10 cellular contexts compared by ENCODE assay signal in genomic region chr19:14542721-14543328, GRCh38. TPM values are rescaled to one million over a fixed set of nuclear protein-coding genes. Genes with fewer than 3 reads are reported as not detected.
A peak's percentile ranks its signal among the peaks of the same experiment; 100 is the strongest.
DNase-seq lines count a peak whose midpoint lies in the region; ATAC-seq and TF ChIP-seq lines count a peak whose summit lies in the region.
"Had no signal": no experiment of that assay in that cellular context is flagged by ENCODE, and none has a peak within 500 bp of the region (broad histone marks: within the 10 kb centered on the region; RNA-seq: fewer than 3 reads in every experiment).

No MANE protein-coding gene starts in this region.

- H3K36me3 Mint-ChIP-seq in GM23338 (ENCODE audit: low read depth), result no peaks in the 10 kb centered on the region; the same call in 2 of the 3 replicates

- ATAC-seq in GM23338 (peak; percentile 61), RWPE2 (ENCODE audit: low read depth) (peak; percentile 77), psoas muscle (no peak), HG02610 (IDR thresholded peaks at IDR 0.05; ENCODE audit: unreplicated experiment) (no peak)

- no peaks in the 10 kb centered on the region for H3F3A ChIP-seq in GM23338 (replicated peaks; ENCODE audit: low read depth)

- DNase-seq in GM23338 (ENCODE audit: low spot score) (no peak), RWPE2 (ENCODE audit: low spot score) (no peak), fibroblast of the aortic adventitia (ENCODE audit: low read depth) (peak; percentile 75), psoas muscle (no peak)
- DNase-seq in stimulated activated CD4-positive, alpha-beta T cell treated with anti-CD3 and anti-CD28 coated beads, Interleukin-1b, Interleukin-23, amount 100 ng/mL, for 48 hours, result no peak
- no peak for DNase-seq in stimulated activated CD4-positive, alpha-beta T cell treated with anti-CD3 and anti-CD28 coated beads, Interleukin-2, amount 100 ng/mL, for 48 hours
- DNase-seq: activated naive CD8-positive, alpha-beta T cell treated with anti-CD3 and anti-CD28 coated beads, Interleukin-2, amount 10 ng/mL, durations not matched to agents 7 days and 5 days; OCI-M1 had no signal

- H3K27me3 ChIP-seq in GM23338 (ENCODE audit: insufficient read depth) (no peaks in the 10 kb centered on the region), RWPE2 (ENCODE audit: insufficient read depth, poor library complexity, severe bottlenecking) (no peaks in the 10 kb centered on the region), psoas muscle (ENCODE audit: insufficient read depth in 3 of 3, low read length in 2 of 3) (no peaks in the 10 kb centered on the region)
- H3K27me3 ChIP-seq: esophagus muscularis mucosa had no signal

- no peaks in the 10 kb centered on the region for H3K36me3 ChIP-seq in GM23338 (ENCODE audit: insufficient read depth)
- H3K36me3 ChIP-seq in RWPE2 (ENCODE audit: low read depth), result peaks cover 20% of the 10 kb centered on the region
- peaks cover 0 to 8% of the 10 kb centered on the region in 2 donors for H3K36me3 ChIP-seq in psoas muscle (ENCODE audit: insufficient read depth in 1 of 2, low read depth in 1 of 2)

- H3K4me1 ChIP-seq in GM23338 (ENCODE audit: insufficient read depth) (peaks cover under 1% of the 10 kb centered on the region; the same call in 1 of the 2 replicates), RWPE2 (ENCODE audit: insufficient read depth, poor library complexity, severe bottlenecking) (peaks cover 26% of the 10 kb centered on the region), psoas muscle (peaks cover 36% of the 10 kb centered on the region)

- TF ChIP-seq CTCF in GM23338 (conservative IDR thresholded peaks at IDR 0.05; ENCODE audit: low read depth in 2 of 2) (no peak), RWPE2 (IDR thresholded peaks at IDR 0.05; ENCODE audit: poor library complexity, severe bottlenecking) (no peak), fibroblast of the aortic adventitia (IDR thresholded peaks at IDR 0.05; ENCODE audit: insufficient read depth, low read length) (no peak), psoas muscle (IDR thresholded peaks at IDR 0.05) (no peak)

- H3K4me3 Mint-ChIP-seq in GM23338, result no peak overlapping the region
- H3K4me3 Mint-ChIP-seq: activated naive CD8-positive, alpha-beta T cell treated with anti-CD3 and anti-CD28 coated beads, Interleukin-2, amount 10 ng/mL, durations not matched to agents 7 days and 5 days had no signal

- no peaks in the 10 kb centered on the region for H3K9me3 Mint-ChIP-seq in GM23338
- H3K9me3 Mint-ChIP-seq: activated naive CD8-positive, alpha-beta T cell treated with anti-CD3 and anti-CD28 coated beads, Interleukin-2, amount 10 ng/mL, durations not matched to agents 7 days and 5 days had no signal

- H3K27ac ChIP-seq in GM23338 (ENCODE audit: low read depth), result 0 out of 2 replicates have a peak overlapping the region, but pooled peaks have one; percentile 39
- H3K27ac ChIP-seq in RWPE2 (ENCODE audit: poor library complexity, severe bottlenecking), result peak overlapping the region; percentile 50
- H3K27ac ChIP-seq in psoas muscle, result peak overlapping the region; percentile 53
- H3K27ac ChIP-seq: esophagus muscularis mucosa had no signal

- H3K27ac Mint-ChIP-seq in GM23338, result no peak overlapping the region
- H3K27ac Mint-ChIP-seq: activated naive CD8-positive, alpha-beta T cell treated with anti-CD3 and anti-CD28 coated beads, Interleukin-2, amount 10 ng/mL, durations not matched to agents 7 days and 5 days had no signal

- no peak overlapping the region for H3K4me3 ChIP-seq in GM23338
- H3K4me3 ChIP-seq in RWPE2 (ENCODE audit: severe bottlenecking), result no peak overlapping the region
- no peak overlapping the region for H3K4me3 ChIP-seq in fibroblast of the aortic adventitia (ENCODE audit: low read depth, low read length)
- H3K4me3 ChIP-seq in psoas muscle, result no peak overlapping the region
- H3K4me3 ChIP-seq: esophagus muscularis mucosa had no signal

- no peaks in the 10 kb centered on the region for H3K9me2 ChIP-seq in GM23338 (ENCODE audit: insufficient read depth)

- H2AFZ ChIP-seq in GM23338, result no peak overlapping the region

- intact Hi-C loops in psoas muscle (cut with DNase I), result no loop called here

- H3K9me3 ChIP-seq in RWPE2 (ENCODE audit: severe bottlenecking), result no peaks in the 10 kb centered on the region
- H3K9me3 ChIP-seq in psoas muscle, result no peaks in the 10 kb centered on the region
- H3K9me3 ChIP-seq: esophagus muscularis mucosa had no signal

- no peak overlapping the region for H3K4me2 ChIP-seq in GM23338

- H3K4me1 Mint-ChIP-seq in GM23338, result no peaks in the 10 kb centered on the region; the same call in 1 of the 3 replicates

- H4K20me1 ChIP-seq in GM23338 (replicated peaks; ENCODE audit: insufficient read depth), result peaks cover 12% of the 10 kb centered on the region

- WGBS in psoas muscle, 3 donors, result 52 to 59% (median 53%) methylated on average over 7 of the region's 7 CpGs

- H3K27me3 Mint-ChIP-seq in GM23338 (ENCODE audit: insufficient read depth, low read depth, poor library complexity), result peaks cover 6% of the 10 kb centered on the region
- H3K27me3 Mint-ChIP-seq: activated naive CD8-positive, alpha-beta T cell treated with anti-CD3 and anti-CD28 coated beads, Interleukin-2, amount 10 ng/mL, durations not matched to agents 7 days and 5 days had no signal

- H3K79me2 ChIP-seq in GM23338 (replicated peaks; ENCODE audit: insufficient read depth), result peaks cover 49% of the 10 kb centered on the region

TF ChIP-seq in GM23338, 12 proteins besides CTCF, POLR2A, EP300 and RAD21 (continues in another document):
- TF ChIP-seq ZNF331 (CRISPR knock-in tag; IDR thresholded peaks at IDR 0.05; ENCODE audit: low read depth), result no peak
- TF ChIP-seq POLR2AphosphoS5 (IDR thresholded peaks at IDR 0.05; ENCODE audit: low read depth), result no peak
- TF ChIP-seq JUNB (IDR thresholded peaks at IDR 0.05; ENCODE audit: unreplicated experiment), result no peak
- no peak for TF ChIP-seq EZH2 (IDR thresholded peaks at IDR 0.05; ENCODE audit: low read depth, unreplicated experiment)
- TF ChIP-seq, protein P1, sequence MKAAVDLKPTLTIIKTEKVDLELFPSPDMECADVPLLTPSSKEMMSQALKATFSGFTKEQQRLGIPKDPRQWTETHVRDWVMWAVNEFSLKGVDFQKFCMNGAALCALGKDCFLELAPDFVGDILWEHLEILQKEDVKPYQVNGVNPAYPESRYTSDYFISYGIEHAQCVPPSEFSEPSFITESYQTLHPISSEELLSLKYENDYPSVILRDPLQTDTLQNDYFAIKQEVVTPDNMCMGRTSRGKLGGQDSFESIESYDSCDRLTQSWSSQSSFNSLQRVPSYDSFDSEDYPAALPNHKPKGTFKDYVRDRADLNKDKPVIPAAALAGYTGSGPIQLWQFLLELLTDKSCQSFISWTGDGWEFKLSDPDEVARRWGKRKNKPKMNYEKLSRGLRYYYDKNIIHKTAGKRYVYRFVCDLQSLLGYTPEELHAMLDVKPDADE (IDR thresholded peaks at IDR 0.05), result no peak
- TF ChIP-seq EZH2phosphoT487 (IDR thresholded peaks at IDR 0.05; ENCODE audit: unreplicated experiment), result no peak

RNA-seq across cellular contexts. Expression of gene TECR, which starts 13.4 kb away (rescaled TPM):
- 104 and 107 TPM in 2 replicates for total RNA-seq in GM23338 (2014; rRNA removed; shearing (Covaris generic))
- polyA plus RNA-seq in GM23338 (2016; fragmentation: Nextera tagmentation; extraction: Ambion mirVana) (268 and 277 TPM in 2 replicates), psoas muscle (100 to 1,000 TPM in 2 of 3 donors, 10 to 100 TPM in 1; 77.8 to 145 (median 136) TPM)
- total RNA-seq in fibroblast of the aortic adventitia (ENCODE audit: low replicate concordance) (2.9 and 41.8 TPM in 2 replicates), psoas muscle (100 to 1,000 TPM; 111 to 209 (median 158) TPM)

RNA-seq across cellular contexts. Expression of gene DNAJB1, which starts 24.6 kb away (rescaled TPM):
- 53.3 TPM in 2 replicates for total RNA-seq in GM23338 (2014; rRNA removed; shearing (Covaris generic))
- 43.2 and 44.0 TPM in 2 replicates for polyA plus RNA-seq in GM23338 (2016; fragmentation: Nextera tagmentation; extraction: Ambion mirVana)
- 54.7 and 95.2 TPM in 2 replicates for total RNA-seq in fibroblast of the aortic adventitia (ENCODE audit: low replicate concordance)
- 100 to 1,000 TPM in 1 of 4 donors, 10 to 100 TPM in 3; 32.6 to 105 (median 42.6) TPM for total RNA-seq in psoas muscle
- polyA plus RNA-seq in psoas muscle, result 10 to 100 TPM; 20.8 to 32.0 (median 24.4) TPM

RNA-seq across cellular contexts. Expression of gene NDUFB7, which starts 29.0 kb away (rescaled TPM):
- 289 and 398 TPM in 2 replicates for total RNA-seq in GM23338 (2014; rRNA removed; shearing (Covaris generic))
- 463 and 501 TPM in 2 replicates for polyA plus RNA-seq in GM23338 (2016; fragmentation: Nextera tagmentation; extraction: Ambion mirVana)
- 100 and 164 TPM in 2 replicates for total RNA-seq in fibroblast of the aortic adventitia (ENCODE audit: low replicate concordance)
- total RNA-seq in psoas muscle, result 100 to 1,000 TPM; 216 to 306 (median 287) TPM
- 100 to 1,000 TPM; 488 to 805 (median 716) TPM for polyA plus RNA-seq in psoas muscle

RNA-seq across cellular contexts. Expression of gene CLEC17A, which starts 40.1 kb away (rescaled TPM):
- total RNA-seq in GM23338 (2014; rRNA removed; shearing (Covaris generic)), result 0.17 TPM in 1 of 2 replicates, not detected in the other
- 0.21 TPM in 1 of 2 replicates, not detected in the other for polyA plus RNA-seq in GM23338 (2016; fragmentation: Nextera tagmentation; extraction: Ambion mirVana)
- 0.09 TPM in 1 of 2 replicates, not detected in the other for total RNA-seq in fibroblast of the aortic adventitia (ENCODE audit: low replicate concordance)
- total RNA-seq in psoas muscle, result not detected
- under 1 TPM in 2 of 3 donors, not detected in 1; 0.03 to 0.04 TPM for polyA plus RNA-seq in psoas muscle
- total RNA-seq: esophagus muscularis mucosa had no signal

RNA-seq across cellular contexts. Expression of gene GIPC1, which starts 46.9 kb away (rescaled TPM):
- total RNA-seq in GM23338 (2014; rRNA removed; shearing (Covaris generic)), result 92.3 and 106 TPM in 2 replicates
- polyA plus RNA-seq in GM23338 (2016; fragmentation: Nextera tagmentation; extraction: Ambion mirVana), result 50.9 and 51.6 TPM in 2 replicates
- 93.5 and 119 TPM in 2 replicates for total RNA-seq in fibroblast of the aortic adventitia (ENCODE audit: low replicate concordance)
- 10 to 100 TPM; 37.9 to 45.3 (median 43.2) TPM for total RNA-seq in psoas muscle
- polyA plus RNA-seq in psoas muscle, result 10 to 100 TPM; 45.3 to 63.5 (median 50.8) TPM

Comparison
In these comparisons a context has a peak if more than half of its experiments do, and no peak if none do; other contexts are left out.
1. ATAC-seq: peak in GM23338 (single experiment) and RWPE2 (single experiment); none in psoas muscle (0 of 4) and HG02610 (single experiment).
2. Peak in every context shown above with its lines, with median percentiles within 50 percentile points of each other: H3K27ac ChIP-seq.